In the genomic region with DNA sequence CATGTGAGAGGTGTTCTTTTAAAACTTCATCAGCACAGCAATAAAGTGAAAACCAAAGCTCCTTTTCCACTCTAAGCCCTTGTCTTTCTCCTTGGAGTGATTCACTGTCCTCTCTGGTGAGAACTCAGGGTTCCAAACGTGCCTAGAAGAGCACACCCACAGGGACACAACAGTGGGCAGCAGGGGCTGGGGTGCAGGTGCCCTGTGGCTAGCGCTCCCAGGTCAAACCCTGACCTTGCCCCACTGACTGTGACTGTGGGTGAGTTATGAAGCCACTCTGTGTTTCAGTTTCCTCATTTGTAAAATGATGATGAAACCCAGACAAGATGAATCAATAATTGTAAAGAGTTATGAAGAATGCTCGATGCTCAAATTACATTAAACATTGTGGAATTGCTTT, we compare ENCODE assay signal across 1 cellular context.
A peak's percentile ranks its signal among the peaks of the same experiment; 100 is the strongest.
TF ChIP-seq lines count a peak whose summit lies in the region.

No MANE protein-coding gene starts in this region.

TF ChIP-seq in K562, 482 proteins besides CTCF, POLR2A, EP300 and RAD21 (continued from another document):
- TF ChIP-seq ILF3 (IDR thresholded peaks at IDR 0.05; ENCODE audit: borderline replicate concordance) (no peak), TGIF2 (CRISPR knock-in tag; IDR thresholded peaks at IDR 0.05) (no peak), OTX1 (CRISPR knock-in tag; IDR thresholded peaks at IDR 0.05) (peak; percentile 74; the same call in 1 of the 2 replicates), FOXJ2 (tag; IDR thresholded peaks at IDR 0.05) (no peak), RBM39 (optimal IDR thresholded peaks at IDR 0.05; ENCODE audit: low read depth, low read length) (no peak), BCOR (IDR thresholded peaks at IDR 0.05) (no peak), RBFOX2 (IDR thresholded peaks at IDR 0.05; ENCODE audit: low read depth, low read length) (no peak), NRF1 (conservative IDR thresholded peaks at IDR 0.05 in 1 of 2, IDR thresholded peaks at IDR 0.05 in 1 of 2) (no peak), MED1 (CRISPR knock-in tag; IDR thresholded peaks at IDR 0.05; ENCODE audit: borderline replicate concordance) (no peak), ZEB2 (IDR thresholded peaks at IDR 0.05) (no peak), NCOA1 (IDR thresholded peaks at IDR 0.05; ENCODE audit: low read depth) (no peak), NCOR1 (IDR thresholded peaks at IDR 0.05) (no peak), ZNF507 (tag; conservative IDR thresholded peaks at IDR 0.05) (no peak)
- TF ChIP-seq, protein P1, sequence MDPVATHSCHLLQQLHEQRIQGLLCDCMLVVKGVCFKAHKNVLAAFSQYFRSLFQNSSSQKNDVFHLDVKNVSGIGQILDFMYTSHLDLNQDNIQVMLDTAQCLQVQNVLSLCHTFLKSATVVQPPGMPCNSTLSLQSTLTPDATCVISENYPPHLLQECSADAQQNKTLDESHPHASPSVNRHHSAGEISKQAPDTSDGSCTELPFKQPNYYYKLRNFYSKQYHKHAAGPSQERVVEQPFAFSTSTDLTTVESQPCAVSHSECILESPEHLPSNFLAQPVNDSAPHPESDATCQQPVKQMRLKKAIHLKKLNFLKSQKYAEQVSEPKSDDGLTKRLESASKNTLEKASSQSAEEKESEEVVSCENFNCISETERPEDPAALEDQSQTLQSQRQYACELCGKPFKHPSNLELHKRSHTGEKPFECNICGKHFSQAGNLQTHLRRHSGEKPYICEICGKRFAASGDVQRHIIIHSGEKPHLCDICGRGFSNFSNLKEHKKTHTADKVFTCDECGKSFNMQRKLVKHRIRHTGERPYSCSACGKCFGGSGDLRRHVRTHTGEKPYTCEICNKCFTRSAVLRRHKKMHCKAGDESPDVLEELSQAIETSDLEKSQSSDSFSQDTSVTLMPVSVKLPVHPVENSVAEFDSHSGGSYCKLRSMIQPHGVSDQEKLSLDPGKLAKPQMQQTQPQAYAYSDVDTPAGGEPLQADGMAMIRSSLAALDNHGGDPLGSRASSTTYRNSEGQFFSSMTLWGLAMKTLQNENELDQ (CRISPR knock-in tag; IDR thresholded peaks at IDR 0.05; ENCODE audit: borderline replicate concordance) = no peak
- TF ChIP-seq, protein P2, sequence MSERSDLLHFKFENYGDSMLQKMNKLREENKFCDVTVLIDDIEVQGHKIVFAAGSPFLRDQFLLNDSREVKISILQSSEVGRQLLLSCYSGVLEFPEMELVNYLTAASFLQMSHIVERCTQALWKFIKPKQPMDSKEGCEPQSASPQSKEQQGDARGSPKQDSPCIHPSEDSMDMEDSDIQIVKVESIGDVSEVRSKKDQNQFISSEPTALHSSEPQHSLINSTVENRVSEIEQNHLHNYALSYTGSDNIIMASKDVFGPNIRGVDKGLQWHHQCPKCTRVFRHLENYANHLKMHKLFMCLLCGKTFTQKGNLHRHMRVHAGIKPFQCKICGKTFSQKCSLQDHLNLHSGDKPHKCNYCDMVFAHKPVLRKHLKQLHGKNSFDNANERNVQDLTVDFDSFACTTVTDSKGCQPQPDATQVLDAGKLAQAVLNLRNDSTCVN (CRISPR knock-in tag; IDR thresholded peaks at IDR 0.05) = no peak
- TF ChIP-seq, protein P3, sequence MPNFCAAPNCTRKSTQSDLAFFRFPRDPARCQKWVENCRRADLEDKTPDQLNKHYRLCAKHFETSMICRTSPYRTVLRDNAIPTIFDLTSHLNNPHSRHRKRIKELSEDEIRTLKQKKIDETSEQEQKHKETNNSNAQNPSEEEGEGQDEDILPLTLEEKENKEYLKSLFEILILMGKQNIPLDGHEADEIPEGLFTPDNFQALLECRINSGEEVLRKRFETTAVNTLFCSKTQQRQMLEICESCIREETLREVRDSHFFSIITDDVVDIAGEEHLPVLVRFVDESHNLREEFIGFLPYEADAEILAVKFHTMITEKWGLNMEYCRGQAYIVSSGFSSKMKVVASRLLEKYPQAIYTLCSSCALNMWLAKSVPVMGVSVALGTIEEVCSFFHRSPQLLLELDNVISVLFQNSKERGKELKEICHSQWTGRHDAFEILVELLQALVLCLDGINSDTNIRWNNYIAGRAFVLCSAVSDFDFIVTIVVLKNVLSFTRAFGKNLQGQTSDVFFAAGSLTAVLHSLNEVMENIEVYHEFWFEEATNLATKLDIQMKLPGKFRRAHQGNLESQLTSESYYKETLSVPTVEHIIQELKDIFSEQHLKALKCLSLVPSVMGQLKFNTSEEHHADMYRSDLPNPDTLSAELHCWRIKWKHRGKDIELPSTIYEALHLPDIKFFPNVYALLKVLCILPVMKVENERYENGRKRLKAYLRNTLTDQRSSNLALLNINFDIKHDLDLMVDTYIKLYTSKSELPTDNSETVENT (CRISPR knock-in tag; IDR thresholded peaks at IDR 0.05) = no peak
- TF ChIP-seq, protein P4, sequence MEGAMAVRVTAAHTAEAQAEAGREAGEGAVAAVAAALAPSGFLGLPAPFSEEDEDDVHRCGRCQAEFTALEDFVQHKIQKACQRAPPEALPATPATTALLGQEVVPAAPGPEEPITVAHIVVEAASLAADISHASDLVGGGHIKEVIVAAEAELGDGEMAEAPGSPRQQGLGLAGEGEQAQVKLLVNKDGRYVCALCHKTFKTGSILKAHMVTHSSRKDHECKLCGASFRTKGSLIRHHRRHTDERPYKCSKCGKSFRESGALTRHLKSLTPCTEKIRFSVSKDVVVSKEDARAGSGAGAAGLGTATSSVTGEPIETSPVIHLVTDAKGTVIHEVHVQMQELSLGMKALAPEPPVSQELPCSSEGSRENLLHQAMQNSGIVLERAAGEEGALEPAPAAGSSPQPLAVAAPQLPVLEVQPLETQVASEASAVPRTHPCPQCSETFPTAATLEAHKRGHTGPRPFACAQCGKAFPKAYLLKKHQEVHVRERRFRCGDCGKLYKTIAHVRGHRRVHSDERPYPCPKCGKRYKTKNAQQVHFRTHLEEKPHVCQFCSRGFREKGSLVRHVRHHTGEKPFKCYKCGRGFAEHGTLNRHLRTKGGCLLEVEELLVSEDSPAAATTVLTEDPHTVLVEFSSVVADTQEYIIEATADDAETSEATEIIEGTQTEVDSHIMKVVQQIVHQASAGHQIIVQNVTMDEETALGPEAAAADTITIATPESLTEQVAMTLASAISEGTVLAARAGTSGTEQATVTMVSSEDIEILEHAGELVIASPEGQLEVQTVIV (CRISPR knock-in tag; IDR thresholded peaks at IDR 0.05; ENCODE audit: borderline replicate concordance) = 0 out of 2 replicates have a peak, but pooled peaks have one; percentile 50
- TF ChIP-seq, protein P5, sequence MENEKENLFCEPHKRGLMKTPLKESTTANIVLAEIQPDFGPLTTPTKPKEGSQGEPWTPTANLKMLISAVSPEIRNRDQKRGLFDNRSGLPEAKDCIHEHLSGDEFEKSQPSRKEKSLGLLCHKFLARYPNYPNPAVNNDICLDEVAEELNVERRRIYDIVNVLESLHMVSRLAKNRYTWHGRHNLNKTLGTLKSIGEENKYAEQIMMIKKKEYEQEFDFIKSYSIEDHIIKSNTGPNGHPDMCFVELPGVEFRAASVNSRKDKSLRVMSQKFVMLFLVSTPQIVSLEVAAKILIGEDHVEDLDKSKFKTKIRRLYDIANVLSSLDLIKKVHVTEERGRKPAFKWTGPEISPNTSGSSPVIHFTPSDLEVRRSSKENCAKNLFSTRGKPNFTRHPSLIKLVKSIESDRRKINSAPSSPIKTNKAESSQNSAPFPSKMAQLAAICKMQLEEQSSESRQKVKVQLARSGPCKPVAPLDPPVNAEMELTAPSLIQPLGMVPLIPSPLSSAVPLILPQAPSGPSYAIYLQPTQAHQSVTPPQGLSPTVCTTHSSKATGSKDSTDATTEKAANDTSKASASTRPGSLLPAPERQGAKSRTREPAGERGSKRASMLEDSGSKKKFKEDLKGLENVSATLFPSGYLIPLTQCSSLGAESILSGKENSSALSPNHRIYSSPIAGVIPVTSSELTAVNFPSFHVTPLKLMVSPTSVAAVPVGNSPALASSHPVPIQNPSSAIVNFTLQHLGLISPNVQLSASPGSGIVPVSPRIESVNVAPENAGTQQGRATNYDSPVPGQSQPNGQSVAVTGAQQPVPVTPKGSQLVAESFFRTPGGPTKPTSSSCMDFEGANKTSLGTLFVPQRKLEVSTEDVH (IDR thresholded peaks at IDR 0.05; ENCODE audit: low read depth, partially characterized antibody) = no peak
- TF ChIP-seq, protein P6, sequence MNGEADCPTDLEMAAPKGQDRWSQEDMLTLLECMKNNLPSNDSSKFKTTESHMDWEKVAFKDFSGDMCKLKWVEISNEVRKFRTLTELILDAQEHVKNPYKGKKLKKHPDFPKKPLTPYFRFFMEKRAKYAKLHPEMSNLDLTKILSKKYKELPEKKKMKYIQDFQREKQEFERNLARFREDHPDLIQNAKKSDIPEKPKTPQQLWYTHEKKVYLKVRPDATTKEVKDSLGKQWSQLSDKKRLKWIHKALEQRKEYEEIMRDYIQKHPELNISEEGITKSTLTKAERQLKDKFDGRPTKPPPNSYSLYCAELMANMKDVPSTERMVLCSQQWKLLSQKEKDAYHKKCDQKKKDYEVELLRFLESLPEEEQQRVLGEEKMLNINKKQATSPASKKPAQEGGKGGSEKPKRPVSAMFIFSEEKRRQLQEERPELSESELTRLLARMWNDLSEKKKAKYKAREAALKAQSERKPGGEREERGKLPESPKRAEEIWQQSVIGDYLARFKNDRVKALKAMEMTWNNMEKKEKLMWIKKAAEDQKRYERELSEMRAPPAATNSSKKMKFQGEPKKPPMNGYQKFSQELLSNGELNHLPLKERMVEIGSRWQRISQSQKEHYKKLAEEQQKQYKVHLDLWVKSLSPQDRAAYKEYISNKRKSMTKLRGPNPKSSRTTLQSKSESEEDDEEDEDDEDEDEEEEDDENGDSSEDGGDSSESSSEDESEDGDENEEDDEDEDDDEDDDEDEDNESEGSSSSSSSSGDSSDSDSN (IDR thresholded peaks at IDR 0.05; ENCODE audit: borderline replicate concordance in 1 of 2, low read depth in 2 of 2, low read length in 2 of 2) = no peak
- TF ChIP-seq, protein P7, sequence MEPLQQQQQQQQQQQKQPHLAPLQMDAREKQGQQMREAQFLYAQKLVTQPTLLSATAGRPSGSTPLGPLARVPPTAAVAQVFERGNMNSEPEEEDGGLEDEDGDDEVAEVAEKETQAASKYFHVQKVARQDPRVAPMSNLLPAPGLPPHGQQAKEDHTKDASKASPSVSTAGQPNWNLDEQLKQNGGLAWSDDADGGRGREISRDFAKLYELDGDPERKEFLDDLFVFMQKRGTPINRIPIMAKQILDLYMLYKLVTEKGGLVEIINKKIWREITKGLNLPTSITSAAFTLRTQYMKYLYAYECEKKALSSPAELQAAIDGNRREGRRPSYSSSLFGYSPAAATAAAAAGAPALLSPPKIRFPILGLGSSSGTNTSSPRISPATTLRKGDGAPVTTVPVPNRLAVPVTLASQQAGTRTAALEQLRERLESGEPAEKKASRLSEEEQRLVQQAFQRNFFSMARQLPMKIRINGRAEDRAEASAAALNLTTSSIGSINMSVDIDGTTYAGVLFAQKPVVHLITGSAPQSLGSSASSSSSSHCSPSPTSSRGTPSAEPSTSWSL (CRISPR knock-in tag; IDR thresholded peaks at IDR 0.05; ENCODE audit: borderline replicate concordance) = no peak
